In genomic region chr1:23957096-23957495, GRCh38 we compare ENCODE assay signal across 9 cellular contexts. TPM values are rescaled to one million over a fixed set of nuclear protein-coding genes. Genes with fewer than 3 reads are reported as not detected.
A peak's percentile ranks its signal among the peaks of the same experiment; 100 is the strongest.
DNase-seq lines count a peak whose midpoint lies in the region; ATAC-seq and TF ChIP-seq lines count a peak whose summit lies in the region.
"Had no signal": no experiment of that assay in that cellular context is flagged by ENCODE, and none has a peak within 500 bp of the region (broad histone marks: within the 10 kb centered on the region; RNA-seq: fewer than 3 reads in every experiment).

No MANE protein-coding gene starts in this region.

- H3K4me1 ChIP-seq in PC-9 (replicated peaks; ENCODE audit: insufficient read depth) (peaks cover 48% of the 10 kb centered on the region), gastroesophageal sphincter (peaks cover 0 to 50% (median 7%) of the 10 kb centered on the region in 3 donors), stomach (peaks cover 33 to 75% (median 65%) of the 10 kb centered on the region in 4 donors)

- peak overlapping the region; percentile 28 for H3K4me3 Mint-ChIP-seq in activated CD8-positive, alpha-beta memory T cell treated with anti-CD3 and anti-CD28 coated beads, Interleukin-2, amount 10 ng/mL, durations not matched to agents 7 days and 5 days

- POLR2A ChIA-PET in PC-9 (lab: Charles Lee; ENCODE audit: unreplicated experiment): interaction anchor here (0.6 kb wide), 4 partner anchors 23 to 78 kb away, joined by 3 to 7 read pairs (median 4); partner anchors contain the start of gene SRSF10

- no peaks in the 10 kb centered on the region for H3K9me2 ChIP-seq in PC-9 (ENCODE audit: insufficient read depth)

- H3K27ac ChIP-seq in PC-9: no peak overlapping the region
- peak overlapping the region in 3 of 4 donors; percentile 27 to 99 (median 54) for H3K27ac ChIP-seq in gastroesophageal sphincter
- peak overlapping the region; percentile 55 to 100 (median 97) for H3K27ac ChIP-seq in stomach

- H3K36me3 ChIP-seq in PC-9 (ENCODE audit: low read depth): peaks cover 11% of the 10 kb centered on the region; the same call in 1 of the 2 replicates
- peaks cover 0 to 7% of the 10 kb centered on the region in 2 donors for H3K36me3 ChIP-seq in gastroesophageal sphincter
- H3K36me3 ChIP-seq in stomach: peaks cover 0 to 12% (median 8%) of the 10 kb centered on the region in 4 donors

- TF ChIP-seq CTCF in PC-9 (conservative IDR thresholded peaks at IDR 0.05) (no peak), gastroesophageal sphincter (IDR thresholded peaks at IDR 0.05) (no peak), stomach (IDR thresholded peaks at IDR 0.05) (no peak)

- CTCF ChIA-PET in activated CD8-positive, alpha-beta memory T cell treated with anti-CD3 and anti-CD28 coated beads, Interleukin-2, amount 10 ng/mL, durations not matched to agents 7 days and 5 days (lab: Charles Lee): interaction anchor here (1.0 to 2.0 kb wide), 6 partner anchors 12 to 185 kb away, joined by 3 to 5 read pairs (median 4); partner anchors contain the start of gene SRSF10
- CTCF ChIA-PET in PC-9 (lab: Charles Lee): no interaction called here

- no peaks in the 10 kb centered on the region for H3K27me3 ChIP-seq in PC-9 (ENCODE audit: insufficient read depth, low read depth)
- H3K27me3 ChIP-seq in gastroesophageal sphincter: no peaks in the 10 kb centered on the region
- no peaks in the 10 kb centered on the region for H3K27me3 ChIP-seq in stomach

- H3K79me2 ChIP-seq in PC-9 (ENCODE audit: low read depth): peaks cover 24% of the 10 kb centered on the region

- TF ChIP-seq POLR2A in gastroesophageal sphincter (IDR thresholded peaks at IDR 0.05): no peak
- TF ChIP-seq POLR2A in stomach (IDR thresholded peaks at IDR 0.05): no peak

- TF ChIP-seq EP300 in gastroesophageal sphincter (IDR thresholded peaks at IDR 0.05): no peak
- no peak for TF ChIP-seq EP300 in stomach (IDR thresholded peaks at IDR 0.05)

- no peaks in the 10 kb centered on the region for H3K9me3 Mint-ChIP-seq in activated CD8-positive, alpha-beta memory T cell treated with anti-CD3 and anti-CD28 coated beads, Interleukin-2, amount 10 ng/mL, durations not matched to agents 7 days and 5 days (ENCODE audit: low read depth)

- no peak overlapping the region for H3K4me3 ChIP-seq in PC-9
- no peak overlapping the region for H3K4me3 ChIP-seq in gastroesophageal sphincter
- no peak overlapping the region for H3K4me3 ChIP-seq in stomach

- H3K4me2 ChIP-seq in PC-9: peak overlapping the region; percentile 65

- no peak overlapping the region for H2AFZ ChIP-seq in PC-9

- H4K20me1 ChIP-seq in PC-9 (ENCODE audit: insufficient read depth): peaks cover 7% of the 10 kb centered on the region; the same call in 1 of the 2 replicates

- H3K9me3 ChIP-seq in PC-9 (ENCODE audit: insufficient read depth, low read depth) (no peaks in the 10 kb centered on the region), gastroesophageal sphincter (no peaks in the 10 kb centered on the region), stomach (no peaks in the 10 kb centered on the region)

- BruUV-seq in PC-9 (replicated peaks; lab: Mats Ljungman, UMichigan): no TSS peak

- peak overlapping the region; percentile 77 for H3K27ac Mint-ChIP-seq in activated CD8-positive, alpha-beta memory T cell treated with anti-CD3 and anti-CD28 coated beads, Interleukin-2, amount 10 ng/mL, durations not matched to agents 7 days and 5 days

- 19 to 71% methylated on average over 3 to 7 of the region's 7 CpGs for WGBS in gastroesophageal sphincter (ENCODE audit: low coverage in 1 of 2), 2 donors
- 22 to 46% (median 27%) methylated on average over 7 of the region's 7 CpGs for WGBS in stomach, 5 donors

- H3K4me1 Mint-ChIP-seq in activated CD8-positive, alpha-beta memory T cell treated with anti-CD3 and anti-CD28 coated beads, Interleukin-2, amount 10 ng/mL, durations not matched to agents 7 days and 5 days: peaks cover 37% of the 10 kb centered on the region

- no peak for ATAC-seq in activated CD8-positive, alpha-beta memory T cell treated with anti-CD3 and anti-CD28 coated beads, Interleukin-2, amount 10 ng/mL, durations not matched to agents 7 days and 5 days
- no peak for ATAC-seq in gastroesophageal sphincter
- ATAC-seq in GM21717 (IDR thresholded peaks at IDR 0.05; ENCODE audit: unreplicated experiment): no peak

- intact Hi-C loops in PC-9 (cut with micrococcal nuclease; ENCODE audit: unreplicated experiment): loop anchor here (5.0 kb wide), 5 partner anchors 35 to 180 kb away; partner anchors contain the start of genes FUCA1 and PITHD1
- intact Hi-C loops in stomach (cut with DNase I; ENCODE audit: low total_unique reads): no loop called here
- intact Hi-C loops in head of caudate nucleus (cut with DNase I): no loop called here

- peaks cover 22% of the 10 kb centered on the region for H3K36me3 Mint-ChIP-seq in activated CD8-positive, alpha-beta memory T cell treated with anti-CD3 and anti-CD28 coated beads, Interleukin-2, amount 10 ng/mL, durations not matched to agents 7 days and 5 days

- DNase-seq in activated CD8-positive, alpha-beta memory T cell treated with anti-CD3 and anti-CD28 coated beads, Interleukin-2, amount 10 ng/mL, durations not matched to agents 7 days and 5 days: no peak
- no peak for DNase-seq in activated CD8-positive, alpha-beta memory T cell treated with anti-CD3 and anti-CD28 coated beads, Interleukin-2, amount 50 U/mL, for 4 hours
- peak; percentile 55 to 66 for DNase-seq in PC-9
- DNase-seq in stomach: peak; percentile 86
- no peak for DNase-seq in effector CD8-positive, alpha-beta T cell (lab: John Stamatoyannopoulos, UW)
- no peak for DNase-seq in head of caudate nucleus
- DNase-seq: foreskin fibroblast had no signal

- peaks cover 3% of the 10 kb centered on the region for H3K27me3 Mint-ChIP-seq in activated CD8-positive, alpha-beta memory T cell treated with anti-CD3 and anti-CD28 coated beads, Interleukin-2, amount 10 ng/mL, durations not matched to agents 7 days and 5 days

- H3F3A ChIP-seq in PC-9 (ENCODE audit: insufficient read depth, low read depth): peaks cover 30% of the 10 kb centered on the region

RNA-seq across cellular contexts. Expression of gene PNRC2, which starts 2.5 kb away (rescaled TPM):
- 100 to 1,000 TPM; 139 to 147 TPM for total RNA-seq in activated CD8-positive, alpha-beta memory T cell treated with anti-CD3 and anti-CD28 coated beads, Interleukin-2, amount 10 ng/mL, durations not matched to agents 7 days and 5 days
- total RNA-seq in PC-9 (2021) (58.4 and 67.7 TPM in 2 replicates), gastroesophageal sphincter (100 to 1,000 TPM; 136 to 246 (median 207) TPM), stomach (100 to 1,000 TPM in 1 of 5 donors, 10 to 100 TPM in 4; 38.5 to 181 (median 66.6) TPM)
- polyA plus RNA-seq in stomach: 100 to 1,000 TPM in 2 of 3 donors, 10 to 100 TPM in 1; 59.3 to 172 (median 103) TPM

RNA-seq across cellular contexts. Expression of gene SRSF10, which starts 23.0 kb away (rescaled TPM):
- total RNA-seq in activated CD8-positive, alpha-beta memory T cell treated with anti-CD3 and anti-CD28 coated beads, Interleukin-2, amount 10 ng/mL, durations not matched to agents 7 days and 5 days: 100 to 1,000 TPM; 221 to 226 TPM
- 77.3 and 96.2 TPM in 2 replicates for total RNA-seq in PC-9 (2021)
- total RNA-seq in gastroesophageal sphincter: 100 to 1,000 TPM in 1 of 4 donors, 10 to 100 TPM in 3; 51.5 to 117 (median 76.2) TPM
- 100 to 1,000 TPM in 4 of 5 donors, 10 to 100 TPM in 1; 60.7 to 285 (median 136) TPM for total RNA-seq in stomach
- polyA plus RNA-seq in stomach: 10 to 100 TPM; 41.7 to 54.9 (median 43.3) TPM

RNA-seq across cellular contexts. Expression of gene CNR2, which starts 43.9 kb away (rescaled TPM):
- total RNA-seq in activated CD8-positive, alpha-beta memory T cell treated with anti-CD3 and anti-CD28 coated beads, Interleukin-2, amount 10 ng/mL, durations not matched to agents 7 days and 5 days: under 1 TPM; 0.14 to 0.47 TPM
- not detected in 2 replicates for total RNA-seq in PC-9 (2021)
- not detected for total RNA-seq in gastroesophageal sphincter
- under 1 TPM in 1 of 5 donors, not detected in 4; 0.18 TPM for total RNA-seq in stomach
- polyA plus RNA-seq in stomach: under 1 TPM in 1 of 3 donors, not detected in 2; 0.23 TPM

Comparison
In these comparisons a context has a peak if more than half of its experiments do, and no peak if none do; other contexts are left out.
1. DNase-seq: peak in PC-9 (2 of 2) and stomach (single experiment); none in activated CD8-positive, alpha-beta memory T cell treated with anti-CD3 and anti-CD28 coated beads, Interleukin-2, amount 10 ng/mL, durations not matched to agents 7 days and 5 days (single experiment), activated CD8-positive, alpha-beta memory T cell treated with anti-CD3 and anti-CD28 coated beads, Interleukin-2, amount 50 U/mL, for 4 hours (single experiment), effector CD8-positive, alpha-beta T cell (single experiment) and head of caudate nucleus (0 of 42).